ENCODE assay signal across 8 cellular contexts in genomic region chr12:68042212-68042699, GRCh38. TPM values are rescaled to one million over a fixed set of nuclear protein-coding genes. Genes with fewer than 3 reads are reported as not detected.
DNase-seq lines count a peak whose midpoint lies in the region; ATAC-seq, FAIRE-seq and TF ChIP-seq lines count a peak whose summit lies in the region.

No MANE protein-coding gene starts in this region.

- no peak overlapping the region for H3K4me3 ChIP-seq in vagina

- POLR2A ChIA-PET in WTC11 (lab: Charles Lee): no interaction called here

- TF ChIP-seq POLR2A in GM18505 (IDR thresholded peaks at IDR 0.05; ENCODE audit: borderline replicate concordance, extremely low read depth, insufficient read depth, insufficient read length): no peak
- no peak for TF ChIP-seq POLR2A in vagina (IDR thresholded peaks at IDR 0.05)

- ATAC-seq in GM18505 (IDR thresholded peaks at IDR 0.05; ENCODE audit: unreplicated experiment) (peak; percentile 79), GM21423 (IDR thresholded peaks at IDR 0.05; ENCODE audit: unreplicated experiment) (peak; percentile 72), WTC11 (no peak)

- intact Hi-C loops in vagina (cut with DNase I): no loop called here

- H3K9me3 ChIP-seq in vagina: no peaks in the 10 kb centered on the region

- H3K4me3 Mint-ChIP-seq in WTC11: no peak overlapping the region

- CTCF ChIA-PET in WTC11 (lab: Charles Lee): interaction anchor here (1.0 to 1.1 kb wide), 2 partner anchors 72 to 116 kb away, joined by 3 to 4 read pairs; no protein-coding TSS in a partner anchor

- no peaks in the 10 kb centered on the region for H3K27me3 Mint-ChIP-seq in WTC11 (ENCODE audit: low read depth)

- no peaks in the 10 kb centered on the region for H3K27me3 ChIP-seq in vagina

- H3K4me1 Mint-ChIP-seq in WTC11: peaks cover 4% of the 10 kb centered on the region; the same call in 1 of the 2 replicates

- H3K27ac ChIP-seq in vagina: no peak overlapping the region

- no peaks in the 10 kb centered on the region for H3K4me1 ChIP-seq in vagina

- no peaks in the 10 kb centered on the region for H3K36me3 ChIP-seq in vagina

- peak; percentile 61 for DNase-seq in HPDE6-E6E7 (ENCODE audit: extremely low spot score)
- peak; percentile 29 for DNase-seq in astrocyte of the hippocampus (ENCODE audit: low read depth, low spot score)
- DNase-seq in stimulated activated CD4-positive, alpha-beta T cell treated with anti-CD3 and anti-CD28 coated beads, Interleukin-4, amount 100 ng/mL, for 24 hours: peak; percentile 36
- no peak for DNase-seq in frontal cortex (ENCODE audit: low spot score in 2 of 2)
- no peak for DNase-seq in WTC11 (ENCODE audit: low spot score)
- no peak for DNase-seq in vagina (ENCODE audit: extremely low spot score in 2 of 2)

- FAIRE-seq in frontal cortex (lab: Jason Lieb, UNC): no peak

- H3K36me3 Mint-ChIP-seq in WTC11: no peaks in the 10 kb centered on the region

- peaks cover 14% of the 10 kb centered on the region for H3K9me3 Mint-ChIP-seq in WTC11

- TF ChIP-seq CTCF in WTC11 (IDR thresholded peaks at IDR 0.05) (no peak), vagina (IDR thresholded peaks at IDR 0.05) (no peak)

- no peak overlapping the region for H3K27ac Mint-ChIP-seq in WTC11

TF ChIP-seq in WTC11, 78 proteins besides CTCF, POLR2A, EP300 and RAD21:
- TF ChIP-seq ZNF317 (CRISPR knock-in tag; IDR thresholded peaks at IDR 0.05; ENCODE audit: borderline replicate concordance, low read depth): no peak
- TF ChIP-seq, protein P1, sequence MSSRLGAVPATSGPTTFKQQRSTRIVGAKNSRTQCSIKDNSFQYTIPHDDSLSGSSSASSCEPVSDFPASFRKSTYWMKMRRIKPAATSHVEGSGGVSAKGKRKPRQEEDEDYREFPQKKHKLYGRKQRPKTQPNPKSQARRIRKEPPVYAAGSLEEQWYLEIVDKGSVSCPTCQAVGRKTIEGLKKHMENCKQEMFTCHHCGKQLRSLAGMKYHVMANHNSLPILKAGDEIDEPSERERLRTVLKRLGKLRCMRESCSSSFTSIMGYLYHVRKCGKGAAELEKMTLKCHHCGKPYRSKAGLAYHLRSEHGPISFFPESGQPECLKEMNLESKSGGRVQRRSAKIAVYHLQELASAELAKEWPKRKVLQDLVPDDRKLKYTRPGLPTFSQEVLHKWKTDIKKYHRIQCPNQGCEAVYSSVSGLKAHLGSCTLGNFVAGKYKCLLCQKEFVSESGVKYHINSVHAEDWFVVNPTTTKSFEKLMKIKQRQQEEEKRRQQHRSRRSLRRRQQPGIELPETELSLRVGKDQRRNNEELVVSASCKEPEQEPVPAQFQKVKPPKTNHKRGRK (CRISPR knock-in tag; IDR thresholded peaks at IDR 0.05; ENCODE audit: borderline replicate concordance): no peak
- TF ChIP-seq, protein P2, sequence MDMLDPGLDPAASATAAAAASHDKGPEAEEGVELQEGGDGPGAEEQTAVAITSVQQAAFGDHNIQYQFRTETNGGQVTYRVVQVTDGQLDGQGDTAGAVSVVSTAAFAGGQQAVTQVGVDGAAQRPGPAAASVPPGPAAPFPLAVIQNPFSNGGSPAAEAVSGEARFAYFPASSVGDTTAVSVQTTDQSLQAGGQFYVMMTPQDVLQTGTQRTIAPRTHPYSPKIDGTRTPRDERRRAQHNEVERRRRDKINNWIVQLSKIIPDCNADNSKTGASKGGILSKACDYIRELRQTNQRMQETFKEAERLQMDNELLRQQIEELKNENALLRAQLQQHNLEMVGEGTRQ (CRISPR knock-in tag; IDR thresholded peaks at IDR 0.05): no peak
- no peak for TF ChIP-seq NFYB (CRISPR knock-in tag; conservative IDR thresholded peaks at IDR 0.05; ENCODE audit: low read depth)
- TF ChIP-seq ESRRA (CRISPR knock-in tag; IDR thresholded peaks at IDR 0.05; ENCODE audit: borderline replicate concordance): no peak
- no peak for TF ChIP-seq TEAD1 (CRISPR knock-in tag; IDR thresholded peaks at IDR 0.05)
- no peak for TF ChIP-seq ZNF425 (CRISPR knock-in tag; conservative IDR thresholded peaks at IDR 0.05)
- no peak for TF ChIP-seq FOXP1 (CRISPR knock-in tag; IDR thresholded peaks at IDR 0.05; ENCODE audit: borderline replicate concordance)
- TF ChIP-seq, protein P3, sequence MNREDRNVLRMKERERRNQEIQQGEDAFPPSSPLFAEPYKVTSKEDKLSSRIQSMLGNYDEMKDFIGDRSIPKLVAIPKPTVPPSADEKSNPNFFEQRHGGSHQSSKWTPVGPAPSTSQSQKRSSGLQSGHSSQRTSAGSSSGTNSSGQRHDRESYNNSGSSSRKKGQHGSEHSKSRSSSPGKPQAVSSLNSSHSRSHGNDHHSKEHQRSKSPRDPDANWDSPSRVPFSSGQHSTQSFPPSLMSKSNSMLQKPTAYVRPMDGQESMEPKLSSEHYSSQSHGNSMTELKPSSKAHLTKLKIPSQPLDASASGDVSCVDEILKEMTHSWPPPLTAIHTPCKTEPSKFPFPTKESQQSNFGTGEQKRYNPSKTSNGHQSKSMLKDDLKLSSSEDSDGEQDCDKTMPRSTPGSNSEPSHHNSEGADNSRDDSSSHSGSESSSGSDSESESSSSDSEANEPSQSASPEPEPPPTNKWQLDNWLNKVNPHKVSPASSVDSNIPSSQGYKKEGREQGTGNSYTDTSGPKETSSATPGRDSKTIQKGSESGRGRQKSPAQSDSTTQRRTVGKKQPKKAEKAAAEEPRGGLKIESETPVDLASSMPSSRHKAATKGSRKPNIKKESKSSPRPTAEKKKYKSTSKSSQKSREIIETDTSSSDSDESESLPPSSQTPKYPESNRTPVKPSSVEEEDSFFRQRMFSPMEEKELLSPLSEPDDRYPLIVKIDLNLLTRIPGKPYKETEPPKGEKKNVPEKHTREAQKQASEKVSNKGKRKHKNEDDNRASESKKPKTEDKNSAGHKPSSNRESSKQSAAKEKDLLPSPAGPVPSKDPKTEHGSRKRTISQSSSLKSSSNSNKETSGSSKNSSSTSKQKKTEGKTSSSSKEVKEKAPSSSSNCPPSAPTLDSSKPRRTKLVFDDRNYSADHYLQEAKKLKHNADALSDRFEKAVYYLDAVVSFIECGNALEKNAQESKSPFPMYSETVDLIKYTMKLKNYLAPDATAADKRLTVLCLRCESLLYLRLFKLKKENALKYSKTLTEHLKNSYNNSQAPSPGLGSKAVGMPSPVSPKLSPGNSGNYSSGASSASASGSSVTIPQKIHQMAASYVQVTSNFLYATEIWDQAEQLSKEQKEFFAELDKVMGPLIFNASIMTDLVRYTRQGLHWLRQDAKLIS (CRISPR knock-in tag; IDR thresholded peaks at IDR 0.05; ENCODE audit: borderline replicate concordance): no peak
- no peak for TF ChIP-seq KAT7 (CRISPR knock-in tag; IDR thresholded peaks at IDR 0.05; ENCODE audit: borderline replicate concordance)
- no peak for TF ChIP-seq ZSCAN18 (CRISPR knock-in tag; IDR thresholded peaks at IDR 0.05)
- no peak for TF ChIP-seq MXD4 (CRISPR knock-in tag; IDR thresholded peaks at IDR 0.05; ENCODE audit: borderline replicate concordance)
- no peak for TF ChIP-seq CREM (CRISPR knock-in tag; IDR thresholded peaks at IDR 0.05)
- no peak for TF ChIP-seq E2F5 (CRISPR knock-in tag; IDR thresholded peaks at IDR 0.05)
- no peak for TF ChIP-seq IRF2 (CRISPR knock-in tag; IDR thresholded peaks at IDR 0.05; ENCODE audit: borderline replicate concordance, low read depth)
- no peak for TF ChIP-seq ZMAT4 (CRISPR knock-in tag; IDR thresholded peaks at IDR 0.05)

RNA-seq across cellular contexts. Expression of gene IFNG-AS1, which starts 53.0 kb away (rescaled TPM):
- total RNA-seq in frontal cortex (not detected), WTC11 (2021) (not detected in 3 replicates), vagina (not detected)

Comparison
In these comparisons a context has a peak if more than half of its experiments do, and no peak if none do; other contexts are left out.
1. DNase-seq: peak in HPDE6-E6E7 (single experiment), astrocyte of the hippocampus (single experiment) and stimulated activated CD4-positive, alpha-beta T cell treated with anti-CD3 and anti-CD28 coated beads, Interleukin-4, amount 100 ng/mL, for 24 hours (single experiment); none in frontal cortex (0 of 2), WTC11 (single experiment) and vagina (0 of 2).